ENCODE assay signal across 9 cellular contexts in the genomic region with DNA sequence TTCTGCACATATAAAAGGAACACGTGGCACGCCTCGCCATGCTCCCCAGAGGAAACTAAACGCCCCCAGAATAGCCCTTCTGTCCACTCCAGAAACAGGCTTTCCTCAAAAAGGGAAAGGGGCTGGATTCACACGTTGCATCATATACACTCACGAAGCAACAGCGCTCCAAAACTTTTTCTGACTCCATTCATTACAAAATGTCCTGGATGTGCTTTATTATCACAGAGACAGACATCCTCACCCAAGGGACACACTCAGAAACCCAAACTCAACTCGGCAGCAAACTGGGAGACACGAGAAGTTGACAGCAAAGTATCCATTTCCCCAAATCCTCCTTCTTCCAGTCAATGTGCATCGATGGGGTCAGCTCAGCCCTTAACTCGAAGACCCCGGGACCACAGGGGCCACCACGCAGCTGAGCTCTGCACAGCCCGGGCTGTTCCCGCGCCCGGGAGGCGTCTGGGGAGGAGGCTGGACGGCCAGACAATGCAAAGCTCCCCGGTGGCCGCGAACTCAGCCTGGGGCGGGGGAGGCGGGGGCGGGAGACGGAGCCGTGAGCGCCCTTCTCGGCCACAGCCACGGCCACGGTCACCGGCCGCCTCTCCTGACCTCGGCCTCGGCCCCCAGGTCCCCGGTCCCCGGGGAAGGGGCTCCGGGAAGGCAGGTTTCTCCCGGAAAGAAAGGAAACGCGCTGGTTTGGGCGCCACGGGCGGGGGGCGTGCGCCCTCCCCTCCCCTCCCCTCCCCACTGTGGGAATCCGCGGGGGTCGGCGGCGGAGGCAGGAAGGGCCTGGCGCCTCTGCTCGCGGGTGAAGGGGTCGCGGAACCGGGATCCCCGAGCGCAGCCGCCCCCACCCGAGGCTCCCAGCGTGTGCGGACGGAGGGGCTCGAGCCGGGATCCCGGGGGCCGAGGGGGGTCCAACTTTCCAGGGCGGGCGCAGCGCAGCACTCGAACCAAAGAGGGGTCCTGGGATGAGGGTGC. TPM values are rescaled to one million over a fixed set of nuclear protein-coding genes. Genes with fewer than 3 reads are reported as not detected.
A peak's percentile ranks its signal among the peaks of the same experiment; 100 is the strongest.
DNase-seq lines count a peak whose midpoint lies in the region; ATAC-seq, FAIRE-seq and TF ChIP-seq lines count a peak whose summit lies in the region.
"Had no signal": no experiment of that assay in that cellular context is flagged by ENCODE, and none has a peak within 500 bp of the region (broad histone marks: within the 10 kb centered on the region; RNA-seq: fewer than 3 reads in every experiment).

No MANE protein-coding gene starts in this region.

- in situ Hi-C loops in astrocyte of the cerebellum (cut with HindIII; ENCODE audit: low sequenced_read_pairs) = loop anchor here (10.0 to 25.0 kb wide), 2 partner anchors 104 to 191 kb away; partner anchors contain the start of genes GLOD4 and MRM3

- FAIRE-seq in kidney (lab: Jason Lieb, UNC) = no peak

- H3K4me1 Mint-ChIP-seq in activated naive CD4-positive, alpha-beta T cell treated with anti-CD3 and anti-CD28 coated beads, Interleukin-2, amount 50 U/mL, for 24 hours = peaks cover 15% of the 10 kb centered on the region

- intact Hi-C loops in kidney (cut with DNase I) = no loop called here

- WGBS in thymus = 4% methylated on average over 72 of the region's 72 CpGs

- peak overlapping the region; percentile 82 for H3K4me3 Mint-ChIP-seq in activated naive CD4-positive, alpha-beta T cell treated with anti-CD3 and anti-CD28 coated beads, Interleukin-2, amount 50 U/mL, for 24 hours

- H3K9ac ChIP-seq in kidney (ENCODE audit: low read length in 2 of 2) = peak overlapping the region in 1 of 2 donors; percentile 12

- peaks cover 28% of the 10 kb centered on the region for H3K27me3 Mint-ChIP-seq in activated naive CD4-positive, alpha-beta T cell treated with anti-CD3 and anti-CD28 coated beads, Interleukin-2, amount 50 U/mL, for 24 hours

- H3K9me3 Mint-ChIP-seq in activated naive CD4-positive, alpha-beta T cell treated with anti-CD3 and anti-CD28 coated beads, Interleukin-2, amount 50 U/mL, for 24 hours = no peaks in the 10 kb centered on the region
- no peaks in the 10 kb centered on the region for H3K9me3 Mint-ChIP-seq in activated naive CD4-positive, alpha-beta T cell treated with anti-CD3 and anti-CD28 coated beads, Interleukin-2, amount 50 U/mL, for 72 hours

- H3K27ac ChIP-seq in kidney (ENCODE audit: low read depth in 2 of 2, low read length in 2 of 2) (no peak overlapping the region), thymus (ENCODE audit: low read depth) (no peak overlapping the region)

- peaks cover 26% of the 10 kb centered on the region for H3K27me3 ChIP-seq in thymus (ENCODE audit: control insufficient read depth, insufficient read depth)
- H3K27me3 ChIP-seq: adrenal gland had no signal

- no peak for ATAC-seq in activated naive CD4-positive, alpha-beta T cell treated with anti-CD3 and anti-CD28 coated beads, Interleukin-2, amount 50 U/mL, for 72 hours
- ATAC-seq in HG03571 (IDR thresholded peaks at IDR 0.05; ENCODE audit: unreplicated experiment) = no peak

- no peak for DNase-seq in activated naive CD4-positive, alpha-beta T cell treated with anti-CD3 and anti-CD28 coated beads, Interleukin-2, amount 50 U/mL, for 72 hours (ENCODE audit: low spot score in 2 of 2)
- DNase-seq in astrocyte of the cerebellum (ENCODE audit: low read depth) (no peak), kidney (peak; percentile 81), NCI-H1105 treated with DMSO at 0.1 percent for 48 hours (lab: John Stamatoyannopoulos, UW) (no peak)
- DNase-seq in NK-92 treated with Interleukin-12 subunit alpha and Interleukin-12 subunit beta, amount 100 ng/mL, for 24 hours (lab: John Stamatoyannopoulos, UW) = no peak

- H3K4me3 ChIP-seq in astrocyte of the cerebellum (ENCODE audit: low read depth, low read length) (peak overlapping the region; percentile 72), kidney (ENCODE audit: low read length in 2 of 2) (peak overlapping the region; percentile 25 to 58), thymus (ENCODE audit: low read length) (peak overlapping the region; percentile 73)

- no peaks in the 10 kb centered on the region for H3K9me3 ChIP-seq in kidney (ENCODE audit: control insufficient read depth in 1 of 2, low read length in 2 of 2)
- H3K9me3 ChIP-seq in thymus (ENCODE audit: control insufficient read depth) = no peaks in the 10 kb centered on the region
- H3K9me3 ChIP-seq: adrenal gland had no signal

- H3K4me1 ChIP-seq in kidney (ENCODE audit: control insufficient read depth in 1 of 2, insufficient read depth in 1 of 2, low read depth in 1 of 2, low read length in 2 of 2) = peaks cover 0 to 8% of the 10 kb centered on the region in 2 donors
- H3K4me1 ChIP-seq in thymus (ENCODE audit: control insufficient read depth, insufficient read depth, low read length) = peaks cover 13% of the 10 kb centered on the region

- peak overlapping the region; percentile 60 for H3K27ac Mint-ChIP-seq in activated naive CD4-positive, alpha-beta T cell treated with anti-CD3 and anti-CD28 coated beads, Interleukin-2, amount 50 U/mL, for 24 hours
- H3K27ac Mint-ChIP-seq in activated naive CD4-positive, alpha-beta T cell treated with anti-CD3 and anti-CD28 coated beads, Interleukin-2, amount 50 U/mL, for 72 hours = no peak overlapping the region

- no peaks in the 10 kb centered on the region for H3K36me3 ChIP-seq in kidney (ENCODE audit: control insufficient read depth in 1 of 2, insufficient read depth in 2 of 2, low read length in 2 of 2)
- H3K36me3 ChIP-seq in thymus (ENCODE audit: control insufficient read depth, insufficient read depth) = no peaks in the 10 kb centered on the region
- H3K36me3 ChIP-seq: adrenal gland had no signal

- TF ChIP-seq CTCF in astrocyte of the cerebellum (IDR thresholded peaks at IDR 0.05; ENCODE audit: low read depth, low read length, missing control alignments) (no peak), kidney (IDR thresholded peaks at IDR 0.05; ENCODE audit: borderline replicate concordance, extremely low read depth, insufficient read depth) (no peak)

- H3K36me3 Mint-ChIP-seq in activated naive CD4-positive, alpha-beta T cell treated with anti-CD3 and anti-CD28 coated beads, Interleukin-2, amount 50 U/mL, for 24 hours = no peaks in the 10 kb centered on the region
- H3K36me3 Mint-ChIP-seq in activated naive CD4-positive, alpha-beta T cell treated with anti-CD3 and anti-CD28 coated beads, Interleukin-2, amount 50 U/mL, for 72 hours = no peaks in the 10 kb centered on the region

RNA-seq across cellular contexts. Expression of gene NXN, which starts 1.2 kb away (rescaled TPM):
- total RNA-seq in activated naive CD4-positive, alpha-beta T cell treated with anti-CD3 and anti-CD28 coated beads, Interleukin-2, amount 50 U/mL, for 72 hours = under 1 TPM; 0.39 to 0.80 TPM
- 26.8 TPM for total RNA-seq in kidney
- polyA plus RNA-seq in kidney (ENCODE audit: insufficient read depth, low read depth, low replicate concordance) (10.2 TPM), thymus (25.7 TPM)

RNA-seq across cellular contexts. Expression of gene TIMM22, which starts 18.5 kb away (rescaled TPM):
- 10 to 100 TPM in 1 of 2 donors, 1 to 10 TPM in 1; 2.4 to 10.0 TPM for total RNA-seq in activated naive CD4-positive, alpha-beta T cell treated with anti-CD3 and anti-CD28 coated beads, Interleukin-2, amount 50 U/mL, for 72 hours
- 14.6 TPM for total RNA-seq in kidney
- polyA plus RNA-seq in kidney (ENCODE audit: insufficient read depth, low read depth, low replicate concordance) (17.3 TPM), thymus (7.1 TPM)

Comparison
In these comparisons a context has a peak if more than half of its experiments do, and no peak if none do; other contexts are left out.
1. RNA of gene NXN, which starts 1.2 kb away (total RNA-seq): 26.8 TPM in kidney (single experiment); 0.39 to 0.80 TPM in activated naive CD4-positive, alpha-beta T cell treated with anti-CD3 and anti-CD28 coated beads, Interleukin-2, amount 50 U/mL, for 72 hours; every median in the first group is over 10 times any median in the second.
2. Peak in every context shown above with its lines, with median percentiles within 50 percentile points of each other: H3K4me3 ChIP-seq.